Comparison of ENCODE assay signal across 1 cellular context in the genomic region with DNA sequence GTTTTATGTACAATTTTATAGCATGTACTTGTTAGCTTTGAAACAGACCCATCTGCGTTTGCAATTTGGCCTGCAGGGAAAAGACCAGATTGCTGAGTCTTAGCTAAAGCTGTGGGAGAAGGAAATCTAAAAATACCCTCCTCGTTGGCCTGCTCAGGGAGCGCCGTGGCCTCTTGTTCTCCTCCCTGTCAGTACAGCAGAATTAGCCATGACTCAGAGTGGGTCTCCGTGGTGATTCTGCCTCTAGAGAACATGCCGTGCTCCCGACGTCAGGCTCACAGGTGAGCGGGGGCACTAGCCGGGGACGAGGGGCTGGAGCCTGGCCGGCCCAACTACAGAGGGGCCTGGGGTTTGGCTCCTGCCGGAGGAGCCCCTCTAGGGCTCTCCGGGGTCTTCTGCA.
TF ChIP-seq lines count a peak whose summit lies in the region.

No MANE protein-coding gene starts in this region.

TF ChIP-seq in liver, 16 proteins besides CTCF, POLR2A, EP300 and RAD21 (continued from another document):
- no peak for TF ChIP-seq ZBTB33 (IDR thresholded peaks at IDR 0.05)
TF ChIP-seq in liver: peak in this region for 2.
